Comparison of ENCODE assay signal across 13 cellular contexts in the genomic region with DNA sequence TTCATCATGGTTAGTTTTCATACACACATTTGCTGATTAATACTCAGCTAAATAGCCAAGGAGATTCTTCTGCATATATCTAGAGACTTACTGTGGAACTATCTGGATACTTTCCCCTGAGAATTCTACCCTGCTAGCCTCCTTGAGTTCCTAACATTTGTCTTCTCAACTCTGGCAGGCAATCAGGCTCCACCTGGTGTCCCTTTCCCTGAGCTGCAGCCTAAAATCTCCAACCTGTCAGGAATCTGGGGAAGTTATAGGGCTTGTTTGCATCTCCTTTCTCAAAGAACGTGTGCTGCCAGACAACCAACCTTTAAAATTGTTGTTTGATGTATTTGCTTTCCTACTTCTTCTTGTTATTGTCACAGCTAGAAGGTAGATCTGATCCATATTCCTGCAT.
DNase-seq lines count a peak whose midpoint lies in the region; ATAC-seq, FAIRE-seq and TF ChIP-seq lines count a peak whose summit lies in the region.
"Had no signal": no experiment of that assay in that cellular context is flagged by ENCODE, and none has a peak within 500 bp of the region (broad histone marks: within the 10 kb centered on the region; RNA-seq: fewer than 3 reads in every experiment).

No MANE protein-coding gene starts in this region.

- no peak for FAIRE-seq in D721Med (lab: Jason Lieb, UNC)

- no peaks in the 10 kb centered on the region for H3K36me3 ChIP-seq in WERI-Rb-1

- H3K27ac ChIP-seq in WERI-Rb-1, result no peak overlapping the region
- H3K27ac ChIP-seq: coronary artery, GM23248 had no signal

- no peak for DNase-seq in D721Med (ENCODE audit: insufficient read length, low spot score)
- peak; percentile 3 for DNase-seq in HPDE6-E6E7 (ENCODE audit: extremely low spot score)
- peak; percentile 32 for DNase-seq in WERI-Rb-1
- peak; percentile 12 for DNase-seq in kidney tubule cell (ENCODE audit: low spot score)
- no peak for DNase-seq in medulla oblongata (ENCODE audit: extremely low spot score)
- DNase-seq in retina, result no peak
- no peak for DNase-seq in activated CD4-positive, alpha-beta T cell treated with anti-CD3 and anti-CD28 coated beads, Interleukin-2, amount 50 U/mL, for 1 hour
- DNase-seq: CD8-positive, alpha-beta memory T cell; GM23248; NCI-H1092 treated with DMSO at 0.1 percent for 48 hours had no signal

- ATAC-seq in GM21526 (IDR thresholded peaks at IDR 0.05; ENCODE audit: low FRiP score, unreplicated experiment), result no peak
- ATAC-seq: activated T-helper 17 cell treated with anti-CD3 and anti-CD28 coated beads, Interleukin-2, amount 50 U/mL, for 72 hours had no signal

- H3K4me3 ChIP-seq in WERI-Rb-1 (ENCODE audit: low read depth, low read length), result no peak overlapping the region
- H3K4me3 ChIP-seq: coronary artery, GM23248 had no signal

- no peaks in the 10 kb centered on the region for H3K9me3 ChIP-seq in WERI-Rb-1 (ENCODE audit: severe bottlenecking)

- no peaks in the 10 kb centered on the region for H3K27me3 ChIP-seq in WERI-Rb-1 (ENCODE audit: insufficient read depth, low read depth, severe bottlenecking)

- peak; percentile 55 for TF ChIP-seq CTCF in D721Med (IDR thresholded peaks at IDR 0.05; ENCODE audit: insufficient read depth, missing control alignments)
- peak; percentile 55 for TF ChIP-seq CTCF in WERI-Rb-1 (IDR thresholded peaks at IDR 0.05; ENCODE audit: low read depth, low read length)

Comparison
In these comparisons a context has a peak if more than half of its experiments do, and no peak if none do; other contexts are left out.
1. DNase-seq: peak in HPDE6-E6E7 (single experiment), WERI-Rb-1 (single experiment) and kidney tubule cell (single experiment); none in D721Med (single experiment), medulla oblongata (single experiment), retina (single experiment) and activated CD4-positive, alpha-beta T cell treated with anti-CD3 and anti-CD28 coated beads, Interleukin-2, amount 50 U/mL, for 1 hour (single experiment).